In the genomic region with DNA sequence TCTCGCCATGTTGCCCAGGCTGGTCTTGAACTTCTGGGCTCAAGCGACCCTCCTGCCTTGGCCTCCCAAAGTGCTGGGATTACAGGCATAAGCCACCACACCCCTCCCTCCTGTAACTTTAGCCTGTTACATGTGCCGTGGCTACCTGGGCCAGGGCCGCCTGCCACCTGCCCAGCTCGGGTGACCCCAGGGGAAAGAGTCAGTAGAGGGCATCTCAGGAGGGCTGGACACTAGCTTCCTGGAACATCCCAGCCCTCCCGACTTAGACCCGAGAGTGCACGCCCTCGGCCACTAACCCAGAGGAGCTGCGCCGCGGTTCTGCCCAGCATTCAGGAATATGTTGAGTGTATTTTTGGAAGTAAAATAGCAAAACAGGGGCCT, we compare ENCODE assay signal across 20 cellular contexts. TPM values are rescaled to one million over a fixed set of nuclear protein-coding genes. Genes with fewer than 3 reads are reported as not detected.
DNase-seq lines count a peak whose midpoint lies in the region; ATAC-seq, FAIRE-seq and TF ChIP-seq lines count a peak whose summit lies in the region.
"Had no signal": no experiment of that assay in that cellular context is flagged by ENCODE, and none has a peak within 500 bp of the region (broad histone marks: within the 10 kb centered on the region; RNA-seq: fewer than 3 reads in every experiment).

No MANE protein-coding gene starts in this region.

- CTCF ChIA-PET in Calu3 (lab: Charles Lee) (interaction anchor here (0.6 to 5.0 kb wide), 2 partner anchors 14 to 84 kb away, joined by 6 to 22 read pairs; no protein-coding TSS in a partner anchor), WTC11 (lab: Charles Lee) (interaction anchor here (1.3 to 11.8 kb wide), 9 partner anchors 11 to 173 kb away, joined by 3 to 312 read pairs (median 11); partner anchors contain the start of genes CFAP74, GABRD and PRKCZ)

- H3K36me3 ChIP-seq in HUES6 (ENCODE audit: control insufficient read depth, insufficient read depth, low read length): no peaks in the 10 kb centered on the region
- no peaks in the 10 kb centered on the region for H3K36me3 ChIP-seq in neural progenitor cell
- H3K36me3 ChIP-seq: Peyer's patch, tibial artery had no signal

- H3K27me3 Mint-ChIP-seq in Calu3 (ENCODE audit: unreplicated experiment): peaks cover 62% of the 10 kb centered on the region
- H3K27me3 Mint-ChIP-seq in WTC11 (ENCODE audit: low read depth): no peaks in the 10 kb centered on the region; the same call in none of the 2 replicates
- H3K27me3 Mint-ChIP-seq in neural progenitor cell (ENCODE audit: insufficient read depth, low read depth): peaks cover 12% of the 10 kb centered on the region

- POLR2A ChIA-PET in WTC11 (lab: Charles Lee): interaction anchor here (0.5 kb wide), 1 partner anchor 83 kb away, joined by 4 read pairs; no protein-coding TSS in a partner anchor

- H4K20me1 ChIP-seq in neural progenitor cell (ENCODE audit: low read depth): no peaks in the 10 kb centered on the region

- no peaks in the 10 kb centered on the region for H3F3A ChIP-seq in neural progenitor cell (ENCODE audit: low read depth)

- no peak for TF ChIP-seq CTCF in Calu3 (IDR thresholded peaks at IDR 0.05; ENCODE audit: unreplicated experiment)
- TF ChIP-seq CTCF in WTC11 (IDR thresholded peaks at IDR 0.05): no peak
- TF ChIP-seq CTCF in neural progenitor cell (IDR thresholded peaks at IDR 0.05): no peak

- no peak overlapping the region for H3K9ac ChIP-seq in HUES6 (ENCODE audit: low read length)
- no peak overlapping the region for H3K9ac ChIP-seq in neural progenitor cell
- H3K9ac ChIP-seq: KMS-11 had no signal

- H3K4me1 Mint-ChIP-seq in Calu3 (ENCODE audit: low read depth, unreplicated experiment) (peaks cover 10% of the 10 kb centered on the region), WTC11 (peaks cover 20% of the 10 kb centered on the region), neural progenitor cell (peaks cover 20% of the 10 kb centered on the region)

- no peak for TF ChIP-seq POLR2A in GM12891 (IDR thresholded peaks at IDR 0.05; ENCODE audit: low read depth, low read length)

- no peaks in the 10 kb centered on the region for H3K79me2 ChIP-seq in neural progenitor cell (ENCODE audit: low read depth)

- no peak for FAIRE-seq in GM12891 (lab: Jason Lieb, UNC)
- FAIRE-seq: kidney had no signal

- intact Hi-C loops in Calu3 (cut with micrococcal nuclease; ENCODE audit: unreplicated experiment): no loop called here

- DNase-seq in Calu3: no peak
- DNase-seq in WTC11 (ENCODE audit: low spot score): no peak
- DNase-seq in neural progenitor cell (ENCODE audit: low spot score): no peak
- DNase-seq in GM12891 (ENCODE audit: insufficient read length, low spot score): no peak
- DNase-seq in T-helper 9 cell: no peak
- DNase-seq: GOT3 had no signal

- H3K4me1 ChIP-seq in HUES6 (ENCODE audit: control insufficient read depth, insufficient read depth, low read length) (peaks cover 15% of the 10 kb centered on the region), neural progenitor cell (peaks cover 8% of the 10 kb centered on the region)

- H3K9me3 Mint-ChIP-seq in Calu3 (ENCODE audit: low read depth, unreplicated experiment) (no peaks in the 10 kb centered on the region), WTC11 (peaks cover 6% of the 10 kb centered on the region), neural progenitor cell (no peaks in the 10 kb centered on the region)

- H3K4me3 ChIP-seq in HUES6 (ENCODE audit: low read depth, low read length) (peak overlapping the region; percentile 44), neural progenitor cell (peak overlapping the region; percentile 16)
- H3K4me3 ChIP-seq: coronary artery, Peyer's patch, tibial artery had no signal

- no peaks in the 10 kb centered on the region for H3K36me3 Mint-ChIP-seq in Calu3 (ENCODE audit: insufficient read depth, unreplicated experiment)
- H3K36me3 Mint-ChIP-seq in WTC11: no peaks in the 10 kb centered on the region
- H3K36me3 Mint-ChIP-seq in neural progenitor cell: no peaks in the 10 kb centered on the region
- H3K36me3 Mint-ChIP-seq: naive B cell had no signal

- H3K27ac Mint-ChIP-seq in Calu3 (ENCODE audit: unreplicated experiment) (no peak overlapping the region), WTC11 (no peak overlapping the region), neural progenitor cell (no peak overlapping the region)
- H3K27ac Mint-ChIP-seq: activated T-cell treated with anti-CD3 and anti-CD28 coated beads, Interleukin-2, amount 50 U/mL, for 72 hours had no signal

- H3K4me3 Mint-ChIP-seq in Calu3 (ENCODE audit: low read depth, unreplicated experiment): peak overlapping the region; percentile 40
- H3K4me3 Mint-ChIP-seq in WTC11: peak overlapping the region; percentile 49
- no peak overlapping the region for H3K4me3 Mint-ChIP-seq in neural progenitor cell
- H3K4me3 Mint-ChIP-seq: naive B cell had no signal

- H2AFZ ChIP-seq in neural progenitor cell (replicated peaks): no peak overlapping the region

- H3K4me2 ChIP-seq in neural progenitor cell: peak overlapping the region; percentile 60
- H3K4me2 ChIP-seq: KMS-11 had no signal

- H3K27ac ChIP-seq in HUES6 (ENCODE audit: low read depth, low read length) (no peak overlapping the region), neural progenitor cell (no peak overlapping the region)
- H3K27ac ChIP-seq: coronary artery, KMS-11, Peyer's patch, tibial artery had no signal

- H3K9me3 ChIP-seq in HUES6 (ENCODE audit: control insufficient read depth, insufficient read depth, low read depth, low read length) (0 out of 2 replicates have a peak, but pooled peaks cover 4% of the 10 kb centered on the region), neural progenitor cell (ENCODE audit: low read depth) (no peaks in the 10 kb centered on the region)
- H3K9me3 ChIP-seq: Peyer's patch, tibial artery had no signal

- no TSS peak for BruUV-seq in Calu3 (replicated peaks; lab: Mats Ljungman, UMichigan)

- ATAC-seq in WTC11 (no peak), esophagus mucosa (no peak)

- H3K27me3 ChIP-seq in HUES6 (ENCODE audit: control insufficient read depth, insufficient read depth, low read length) (no peaks in the 10 kb centered on the region), neural progenitor cell (no peaks in the 10 kb centered on the region)
- H3K27me3 ChIP-seq: Peyer's patch had no signal

TF ChIP-seq in WTC11, 78 proteins besides CTCF, POLR2A, EP300 and RAD21 (continues in another document):
- TF ChIP-seq GRHL2 (CRISPR knock-in tag; IDR thresholded peaks at IDR 0.05; ENCODE audit: insufficient replicate concordance, severe bottlenecking): no peak

TF ChIP-seq in GM12891, 5 proteins besides CTCF, POLR2A, EP300 and RAD21:
- no peak for TF ChIP-seq TAF1 (IDR thresholded peaks at IDR 0.05; ENCODE audit: low read depth, low read length)
- TF ChIP-seq POU2F2 (IDR thresholded peaks at IDR 0.05; ENCODE audit: low read depth, low read length): no peak
- no peak for TF ChIP-seq POLR2AphosphoS5 (IDR thresholded peaks at IDR 0.05; ENCODE audit: low read depth, low read length)
- no peak for TF ChIP-seq PAX5 (IDR thresholded peaks at IDR 0.05; ENCODE audit: insufficient read depth, low read length, severe bottlenecking)
- no peak for TF ChIP-seq SPI1 (IDR thresholded peaks at IDR 0.05; ENCODE audit: low read depth, low read length)

RNA-seq across cellular contexts. Expression of gene TMEM52, which starts 40.4 kb away (rescaled TPM):
- total RNA-seq in Calu3 (2022) (0.64 and 1.1 TPM in 2 replicates), WTC11 (2021) (15.0 to 21.9 TPM (median 20.0 TPM) in 3 replicates), neural progenitor cell (ENCODE audit: low replicate concordance) (2.9 and 7.4 TPM in 2 replicates), esophagus mucosa (0.32 TPM)
- polyA plus RNA-seq in GM12891 (2012; ENCODE audit: low read depth, missing spikeins): 0.10 TPM
- total RNA-seq: posterior vena cava had no signal

RNA-seq across cellular contexts. Expression of gene CFAP74, which starts 44.1 kb away (rescaled TPM):
- total RNA-seq in Calu3 (2022) (not detected in 2 replicates), WTC11 (2021) (0.34 to 0.39 TPM (median 0.35 TPM) in 3 replicates), neural progenitor cell (ENCODE audit: low replicate concordance) (0.19 TPM in 1 of 2 replicates, not detected in the other), esophagus mucosa (not detected)
- not detected for polyA plus RNA-seq in GM12891 (2012; ENCODE audit: low read depth, missing spikeins)
- total RNA-seq: activated T-cell treated with anti-CD3 and anti-CD28 coated beads, Interleukin-2, amount 50 U/mL, for 72 hours; cardiac septum; epithelial cell of proximal tubule; glomerular endothelial cell; kidney; posterior vena cava; right cardiac atrium had no signal

RNA-seq across cellular contexts. Expression of gene CALML6, which starts 44.4 kb away (rescaled TPM):
- total RNA-seq in Calu3 (2022) (0.59 and 1.3 TPM in 2 replicates), WTC11 (2021) (0.87 to 2.1 TPM (median 1.9 TPM) in 3 replicates), neural progenitor cell (ENCODE audit: low replicate concordance) (0.53 TPM in 1 of 2 replicates, not detected in the other), esophagus mucosa (0.20 TPM)
- polyA plus RNA-seq in GM12891 (2012; ENCODE audit: low read depth, missing spikeins): 0.18 TPM
- total RNA-seq: epithelial cell of proximal tubule, Peyer's patch had no signal

RNA-seq across cellular contexts. Expression of gene GABRD, which starts 59.7 kb away (rescaled TPM):
- 0.81 TPM in 1 of 2 replicates, not detected in the other for total RNA-seq in Calu3 (2022)
- total RNA-seq in WTC11 (2021): 1.7 to 2.0 TPM (median 1.8 TPM) in 3 replicates
- 0.31 and 0.45 TPM in 2 replicates for total RNA-seq in neural progenitor cell (ENCODE audit: low replicate concordance)
- not detected for polyA plus RNA-seq in GM12891 (2012; ENCODE audit: low read depth, missing spikeins)
- 0.36 TPM for total RNA-seq in esophagus mucosa
- total RNA-seq: activated T-cell treated with anti-CD3 and anti-CD28 coated beads, Interleukin-2, amount 50 U/mL, for 72 hours; epithelial cell of proximal tubule; glomerular endothelial cell; Peyer's patch had no signal
